14 cellular contexts compared by ENCODE assay signal in genomic region chr7:129855234-129855673, GRCh38.
DNase-seq lines count a peak whose midpoint lies in the region; TF ChIP-seq lines count a peak whose summit lies in the region.
"Had no signal": no experiment of that assay in that cellular context is flagged by ENCODE, and none has a peak within 500 bp of the region (broad histone marks: within the 10 kb centered on the region; RNA-seq: fewer than 3 reads in every experiment).

No MANE protein-coding gene starts in this region.

- peaks cover 69% of the 10 kb centered on the region for H3F3A ChIP-seq in PC-9 (ENCODE audit: insufficient read depth, low read depth)

- H3K4me2 ChIP-seq in PC-9 (peak overlapping the region; percentile 76), parathyroid adenoma (ENCODE audit: low read length) (no peak overlapping the region)

- H3K27ac ChIP-seq in PC-9, result peak overlapping the region; percentile 84
- peak overlapping the region; percentile 55 for H3K27ac ChIP-seq in parathyroid adenoma

- no peaks in the 10 kb centered on the region for H3K36me3 ChIP-seq in BJ (ENCODE audit: control insufficient read depth, insufficient read depth, low read length)
- H3K36me3 ChIP-seq in PC-9 (ENCODE audit: low read depth), result peaks cover 29% of the 10 kb centered on the region
- no peaks in the 10 kb centered on the region for H3K36me3 ChIP-seq in parathyroid adenoma (ENCODE audit: control insufficient read depth, insufficient read depth, low read length)

- POLR2A ChIA-PET in BJ (lab: Charles Lee), result interaction anchor here (0.6 to 1.2 kb wide), 4 partner anchors 9 to 1067 kb away, joined by 3 to 4 read pairs (median 4); no protein-coding TSS in a partner anchor
- POLR2A ChIA-PET in PC-9 (lab: Charles Lee; ENCODE audit: unreplicated experiment), result interaction anchor here (0.5 to 0.7 kb wide), 2 partner anchors 11 to 379 kb away, joined by 3 to 12 read pairs; no protein-coding TSS in a partner anchor

- H3K4me3 ChIP-seq in BJ (ENCODE audit: low read depth, low read length) (no peak overlapping the region), PC-9 (no peak overlapping the region), cardiac fibroblast (replicated peaks in 1 of 2; ENCODE audit: low read depth in 2 of 2, low read length in 2 of 2) (no peak overlapping the region), parathyroid adenoma (ENCODE audit: low read depth, low read length) (no peak overlapping the region)

- no TSS peak for BruUV-seq in PC-9 (replicated peaks; lab: Mats Ljungman, UMichigan)

- peak; percentile 99 for DNase-seq in BJ (ENCODE audit: low read depth)
- no peak for DNase-seq in PC-9
- DNase-seq in cardiac fibroblast (ENCODE audit: low read depth in 2 of 2), result peak; percentile 88 to 97
- DNase-seq in KBM-7, result no peak
- no peak for DNase-seq in mesenteric fat pad (ENCODE audit: low spot score)
- no peak for DNase-seq in NCI-H128 (lab: John Stamatoyannopoulos, UW; ENCODE audit: unreplicated experiment)
- DNase-seq in DMS 273 (lab: John Stamatoyannopoulos, UW; ENCODE audit: unreplicated experiment), result no peak
- DNase-seq: activated CD4-positive, alpha-beta T cell treated with anti-CD3 and anti-CD28 coated beads, Interleukin-2, amount 50 U/mL, for 4 hours; activated gamma-delta T cell treated with Interleukin-2 at 50 U/mL for 16 hours; CD4-positive, alpha-beta T cell; NCI-H2107; stimulated activated naive CD8-positive, alpha-beta T cell treated with anti-CD3 and anti-CD28 coated beads, Interleukin-15, Interleukin-2, amounts not matched to agents 100 U/mL and 50 U/mL, for 24 hours; T-helper 17 cell had no signal

- in situ Hi-C loops in KBM-7 (cut with MboI; ENCODE audit: low pct_unique_long_range_greater_than_20kb, low sequenced_read_pairs), result no loop called here

- H3K9me3 ChIP-seq in PC-9 (ENCODE audit: insufficient read depth, low read depth) (no peaks in the 10 kb centered on the region), parathyroid adenoma (ENCODE audit: control insufficient read depth, low read length) (no peaks in the 10 kb centered on the region)

- H2AFZ ChIP-seq in PC-9 (no peak overlapping the region), parathyroid adenoma (no peak overlapping the region)

- intact Hi-C loops in PC-9 (cut with micrococcal nuclease; ENCODE audit: unreplicated experiment), result no loop called here

- H4K20me1 ChIP-seq in PC-9 (ENCODE audit: insufficient read depth), result peaks cover 4% of the 10 kb centered on the region; the same call in 1 of the 2 replicates

- H3K9me2 ChIP-seq in PC-9 (ENCODE audit: insufficient read depth), result no peaks in the 10 kb centered on the region

- CTCF ChIA-PET in BJ (lab: Yijun Ruan, JAX), result interaction anchor here (0.7 to 1.4 kb wide), 4 partner anchors 12 to 96 kb away, joined by 3 to 10 read pairs (median 5); no protein-coding TSS in a partner anchor
- CTCF ChIA-PET in PC-9 (lab: Charles Lee), result no interaction called here

- peaks cover 87% of the 10 kb centered on the region for H3K79me2 ChIP-seq in PC-9 (ENCODE audit: low read depth)
- H3K79me2 ChIP-seq in parathyroid adenoma, result peaks cover 14% of the 10 kb centered on the region

- H3K4me1 ChIP-seq in PC-9 (replicated peaks; ENCODE audit: insufficient read depth), result peaks cover 84% of the 10 kb centered on the region
- peaks cover 27% of the 10 kb centered on the region for H3K4me1 ChIP-seq in parathyroid adenoma

- H3K27me3 ChIP-seq in BJ (ENCODE audit: control insufficient read depth, insufficient read depth, low read length) (no peaks in the 10 kb centered on the region), PC-9 (ENCODE audit: insufficient read depth, low read depth) (no peaks in the 10 kb centered on the region), parathyroid adenoma (ENCODE audit: control insufficient read depth, insufficient read depth, low read length) (no peaks in the 10 kb centered on the region)

- no peak overlapping the region for H3K9ac ChIP-seq in parathyroid adenoma

- TF ChIP-seq CTCF in BJ (IDR thresholded peaks at IDR 0.05; ENCODE audit: insufficient read depth, low read depth, low read length) (no peak), PC-9 (conservative IDR thresholded peaks at IDR 0.05) (no peak), cardiac fibroblast (IDR thresholded peaks at IDR 0.05; ENCODE audit: low read depth, low read length) (no peak), parathyroid adenoma (IDR thresholded peaks at IDR 0.05) (no peak)

Comparison
In these comparisons a context has a peak if more than half of its experiments do, and no peak if none do; other contexts are left out.
1. DNase-seq: peak in BJ (single experiment) and cardiac fibroblast (2 of 2); none in PC-9 (0 of 2), KBM-7 (single experiment), mesenteric fat pad (single experiment), NCI-H128 (single experiment) and DMS 273 (single experiment).